Comparison of ENCODE assay signal across 7 cellular contexts in the genomic region with DNA sequence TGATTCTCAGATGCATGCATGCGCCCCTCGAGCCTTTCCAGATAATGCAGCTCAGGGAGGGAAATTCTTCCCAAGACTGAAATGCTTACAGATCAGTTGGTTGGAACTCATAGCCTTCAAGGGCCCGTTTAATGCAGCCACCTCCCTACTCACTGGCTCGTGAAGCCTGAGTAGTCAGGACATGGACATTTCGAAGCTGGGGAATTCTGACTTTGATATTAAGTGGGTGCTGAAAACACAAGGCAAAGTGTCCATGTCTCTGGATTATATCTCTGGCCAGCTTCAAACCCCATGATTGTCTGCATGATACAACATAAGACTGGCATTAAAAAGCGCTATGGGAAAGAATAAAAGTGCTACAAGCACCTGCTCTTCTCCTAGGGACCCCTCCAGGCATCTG.
"Had no signal": no experiment of that assay in that cellular context is flagged by ENCODE, and none has a peak within 500 bp of the region (broad histone marks: within the 10 kb centered on the region; RNA-seq: fewer than 3 reads in every experiment).

No MANE protein-coding gene starts in this region.

- H3K9me3 Mint-ChIP-seq: HFFc6 had no signal

- H3K36me3 ChIP-seq: HAP-1 had no signal

- H3K27ac ChIP-seq: GM23248 had no signal

- H3K9me3 ChIP-seq: HAP-1 had no signal

- H3K4me1 ChIP-seq: HAP-1 had no signal

- H3K9ac ChIP-seq: GM23248 had no signal

- H3K4me3 ChIP-seq: GM23248, HAP-1 had no signal

- DNase-seq: GM23248, GOT3, H7, HFFc6, IMR-90 had no signal

- H3K27ac Mint-ChIP-seq: HFFc6 had no signal

- H3K4me3 Mint-ChIP-seq: HFFc6 had no signal

- ATAC-seq: HCT116 had no signal
